Comparison of ENCODE assay signal across 1 cellular context in the genomic region with DNA sequence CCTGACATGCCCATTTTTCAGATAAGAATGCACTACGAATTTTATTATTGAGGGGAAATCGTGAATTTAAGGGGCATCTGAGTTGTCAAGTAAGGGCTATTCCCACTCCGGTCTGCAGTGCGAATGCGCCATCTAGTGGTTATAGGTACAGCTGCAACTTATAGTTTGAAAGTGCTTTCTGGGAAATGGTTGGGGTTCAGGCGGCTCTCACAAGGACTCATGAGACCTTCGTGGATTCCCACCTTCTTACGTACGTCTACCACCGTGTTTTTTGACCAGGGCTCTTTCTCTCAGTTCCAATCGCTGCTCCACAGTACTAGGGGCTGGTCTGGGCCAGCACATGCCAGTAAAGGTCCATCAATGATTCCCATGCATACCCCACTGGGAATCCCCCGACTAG.
TF ChIP-seq lines count a peak whose summit lies in the region.

No MANE protein-coding gene starts in this region.

TF ChIP-seq in H1, 55 proteins besides CTCF, POLR2A, EP300 and RAD21 (continued from another document):
- no peak for TF ChIP-seq SRF (IDR thresholded peaks at IDR 0.05; ENCODE audit: low read depth, low read length)
- TF ChIP-seq, protein P1, sequence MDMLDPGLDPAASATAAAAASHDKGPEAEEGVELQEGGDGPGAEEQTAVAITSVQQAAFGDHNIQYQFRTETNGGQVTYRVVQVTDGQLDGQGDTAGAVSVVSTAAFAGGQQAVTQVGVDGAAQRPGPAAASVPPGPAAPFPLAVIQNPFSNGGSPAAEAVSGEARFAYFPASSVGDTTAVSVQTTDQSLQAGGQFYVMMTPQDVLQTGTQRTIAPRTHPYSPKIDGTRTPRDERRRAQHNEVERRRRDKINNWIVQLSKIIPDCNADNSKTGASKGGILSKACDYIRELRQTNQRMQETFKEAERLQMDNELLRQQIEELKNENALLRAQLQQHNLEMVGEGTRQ (IDR thresholded peaks at IDR 0.05; ENCODE audit: low read length): no peak
- TF ChIP-seq ATF2 (IDR thresholded peaks at IDR 0.05; ENCODE audit: low read length): no peak
- no peak for TF ChIP-seq KDM5A (IDR thresholded peaks at IDR 0.05; ENCODE audit: low read length)
- no peak for TF ChIP-seq SUZ12 (IDR thresholded peaks at IDR 0.05; ENCODE audit: low read length)
- TF ChIP-seq CBX5 (IDR thresholded peaks at IDR 0.05; ENCODE audit: low read depth, low read length): no peak
- no peak for TF ChIP-seq KDM1A (IDR thresholded peaks at IDR 0.05; ENCODE audit: borderline replicate concordance, low read length)
- TF ChIP-seq JUN (IDR thresholded peaks at IDR 0.05; ENCODE audit: low read depth, low read length): no peak
